In the genomic region with DNA sequence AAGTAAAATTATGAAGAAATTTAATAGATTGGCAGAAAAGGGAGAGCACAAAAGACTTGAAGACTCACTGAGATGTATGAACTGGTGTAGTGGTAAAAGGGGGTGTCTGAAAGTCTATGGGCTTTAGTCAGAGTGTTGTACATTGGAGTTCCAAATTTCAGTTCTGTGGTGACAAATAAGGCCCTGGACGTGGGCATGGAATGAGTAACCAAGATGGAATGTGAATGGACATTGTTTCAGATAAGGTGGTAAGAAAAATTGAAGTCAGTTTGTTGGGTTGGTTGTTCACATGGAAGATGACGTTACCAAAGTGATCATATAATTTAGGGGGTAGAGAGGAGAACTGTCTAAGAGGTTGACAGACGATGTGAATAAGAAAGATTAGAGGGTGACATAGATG, we compare ENCODE assay signal across 1 cellular context.
TF ChIP-seq lines count a peak whose summit lies in the region.

No MANE protein-coding gene starts in this region.

TF ChIP-seq in SK-N-SH, 30 proteins besides CTCF, POLR2A, EP300 and RAD21:
- TF ChIP-seq MXI1 (IDR thresholded peaks at IDR 0.05; ENCODE audit: low read depth, low read length) (no peak), JUND (IDR thresholded peaks at IDR 0.05) (no peak), SIN3A (IDR thresholded peaks at IDR 0.05; ENCODE audit: borderline replicate concordance, low read depth, low read length) (no peak), RFX5 (IDR thresholded peaks at IDR 0.05; ENCODE audit: low read length) (no peak), FOSL2 (IDR thresholded peaks at IDR 0.05; ENCODE audit: borderline replicate concordance, low read depth) (no peak), YY1 (IDR thresholded peaks at IDR 0.05; ENCODE audit: low read depth) (no peak), GABPA (IDR thresholded peaks at IDR 0.05; ENCODE audit: low read depth) (no peak), SMC3 (IDR thresholded peaks at IDR 0.05; ENCODE audit: low read depth, low read length) (no peak), EZH2phosphoT487 (IDR thresholded peaks at IDR 0.05; ENCODE audit: borderline replicate concordance, low read depth) (no peak), RCOR1 (IDR thresholded peaks at IDR 0.05; ENCODE audit: low read length) (no peak), NFIC (IDR thresholded peaks at IDR 0.05; ENCODE audit: borderline replicate concordance) (no peak), CHD2 (IDR thresholded peaks at IDR 0.05; ENCODE audit: low read length, partially characterized antibody) (no peak)
- TF ChIP-seq, protein P1, sequence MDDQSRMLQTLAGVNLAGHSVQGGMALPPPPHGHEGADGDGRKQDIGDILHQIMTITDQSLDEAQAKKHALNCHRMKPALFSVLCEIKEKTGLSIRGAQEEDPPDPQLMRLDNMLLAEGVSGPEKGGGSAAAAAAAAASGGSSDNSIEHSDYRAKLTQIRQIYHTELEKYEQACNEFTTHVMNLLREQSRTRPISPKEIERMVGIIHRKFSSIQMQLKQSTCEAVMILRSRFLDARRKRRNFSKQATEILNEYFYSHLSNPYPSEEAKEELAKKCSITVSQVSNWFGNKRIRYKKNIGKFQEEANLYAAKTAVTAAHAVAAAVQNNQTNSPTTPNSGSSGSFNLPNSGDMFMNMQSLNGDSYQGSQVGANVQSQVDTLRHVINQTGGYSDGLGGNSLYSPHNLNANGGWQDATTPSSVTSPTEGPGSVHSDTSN (IDR thresholded peaks at IDR 0.05): no peak
- TF ChIP-seq, protein P2, sequence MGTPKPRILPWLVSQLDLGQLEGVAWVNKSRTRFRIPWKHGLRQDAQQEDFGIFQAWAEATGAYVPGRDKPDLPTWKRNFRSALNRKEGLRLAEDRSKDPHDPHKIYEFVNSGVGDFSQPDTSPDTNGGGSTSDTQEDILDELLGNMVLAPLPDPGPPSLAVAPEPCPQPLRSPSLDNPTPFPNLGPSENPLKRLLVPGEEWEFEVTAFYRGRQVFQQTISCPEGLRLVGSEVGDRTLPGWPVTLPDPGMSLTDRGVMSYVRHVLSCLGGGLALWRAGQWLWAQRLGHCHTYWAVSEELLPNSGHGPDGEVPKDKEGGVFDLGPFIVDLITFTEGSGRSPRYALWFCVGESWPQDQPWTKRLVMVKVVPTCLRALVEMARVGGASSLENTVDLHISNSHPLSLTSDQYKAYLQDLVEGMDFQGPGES (IDR thresholded peaks at IDR 0.05; ENCODE audit: low read depth, low read length): no peak
- TF ChIP-seq, protein P3, sequence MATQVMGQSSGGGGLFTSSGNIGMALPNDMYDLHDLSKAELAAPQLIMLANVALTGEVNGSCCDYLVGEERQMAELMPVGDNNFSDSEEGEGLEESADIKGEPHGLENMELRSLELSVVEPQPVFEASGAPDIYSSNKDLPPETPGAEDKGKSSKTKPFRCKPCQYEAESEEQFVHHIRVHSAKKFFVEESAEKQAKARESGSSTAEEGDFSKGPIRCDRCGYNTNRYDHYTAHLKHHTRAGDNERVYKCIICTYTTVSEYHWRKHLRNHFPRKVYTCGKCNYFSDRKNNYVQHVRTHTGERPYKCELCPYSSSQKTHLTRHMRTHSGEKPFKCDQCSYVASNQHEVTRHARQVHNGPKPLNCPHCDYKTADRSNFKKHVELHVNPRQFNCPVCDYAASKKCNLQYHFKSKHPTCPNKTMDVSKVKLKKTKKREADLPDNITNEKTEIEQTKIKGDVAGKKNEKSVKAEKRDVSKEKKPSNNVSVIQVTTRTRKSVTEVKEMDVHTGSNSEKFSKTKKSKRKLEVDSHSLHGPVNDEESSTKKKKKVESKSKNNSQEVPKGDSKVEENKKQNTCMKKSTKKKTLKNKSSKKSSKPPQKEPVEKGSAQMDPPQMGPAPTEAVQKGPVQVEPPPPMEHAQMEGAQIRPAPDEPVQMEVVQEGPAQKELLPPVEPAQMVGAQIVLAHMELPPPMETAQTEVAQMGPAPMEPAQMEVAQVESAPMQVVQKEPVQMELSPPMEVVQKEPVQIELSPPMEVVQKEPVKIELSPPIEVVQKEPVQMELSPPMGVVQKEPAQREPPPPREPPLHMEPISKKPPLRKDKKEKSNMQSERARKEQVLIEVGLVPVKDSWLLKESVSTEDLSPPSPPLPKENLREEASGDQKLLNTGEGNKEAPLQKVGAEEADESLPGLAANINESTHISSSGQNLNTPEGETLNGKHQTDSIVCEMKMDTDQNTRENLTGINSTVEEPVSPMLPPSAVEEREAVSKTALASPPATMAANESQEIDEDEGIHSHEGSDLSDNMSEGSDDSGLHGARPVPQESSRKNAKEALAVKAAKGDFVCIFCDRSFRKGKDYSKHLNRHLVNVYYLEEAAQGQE (IDR thresholded peaks at IDR 0.05; ENCODE audit: low read depth, low read length): no peak
